ENCODE assay signal across 21 cellular contexts in the genomic region with DNA sequence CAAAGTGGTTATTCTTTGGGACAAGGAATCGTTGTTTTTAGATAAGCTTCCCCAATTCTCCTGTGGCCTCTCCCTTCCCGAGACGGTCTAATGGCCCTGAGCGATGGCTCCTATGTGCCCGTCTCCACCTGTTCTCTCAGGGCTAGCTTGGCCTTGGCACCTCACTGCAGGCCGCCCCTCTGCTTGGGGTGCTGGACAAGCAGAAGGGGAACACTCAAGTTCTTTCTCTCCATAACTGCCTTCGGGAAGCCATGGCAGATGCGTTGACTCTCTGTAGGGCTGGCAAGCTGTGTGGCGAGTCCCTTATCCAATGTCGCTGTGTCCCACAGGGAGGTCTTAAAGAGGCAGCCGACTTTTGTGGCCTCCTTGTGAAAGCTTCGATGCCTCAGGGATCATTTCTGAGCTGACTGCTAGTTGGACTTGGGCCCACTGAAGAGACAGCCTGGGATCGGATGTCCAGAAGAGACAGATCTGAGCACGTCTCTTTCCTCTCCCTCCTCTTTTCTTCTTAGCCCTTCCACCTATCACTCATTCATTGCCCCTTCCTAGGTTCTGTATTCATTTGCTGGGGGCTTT.
"Had no signal": no experiment of that assay in that cellular context is flagged by ENCODE, and none has a peak within 500 bp of the region (broad histone marks: within the 10 kb centered on the region; RNA-seq: fewer than 3 reads in every experiment).

No MANE protein-coding gene starts in this region.

- H3K27me3 Mint-ChIP-seq: activated CD4-positive, alpha-beta T cell treated with anti-CD3 and anti-CD28 coated beads, Interleukin-2, amount 10 ng/mL, durations not matched to agents 7 days and 5 days; activated CD8-positive, alpha-beta T cell treated with anti-CD3 and anti-CD28 coated beads for 36 hours; activated naive CD4-positive, alpha-beta T cell treated with anti-CD3 and anti-CD28 coated beads, Interleukin-2, amount 50 U/mL, for 24 hours; naive thymus-derived CD8-positive, alpha-beta T cell; progenitor cell of endocrine pancreas; stimulated activated naive CD8-positive, alpha-beta T cell treated with anti-CD3 and anti-CD28 coated beads, Interleukin-15, Interleukin-2, amounts not matched to agents 100 ng/mL and 50 ng/mL, for 24 hours had no signal

- H3K36me3 ChIP-seq: brain microvascular endothelial cell, esophagus muscularis mucosa, left lung, tibial artery had no signal

- DNase-seq: activated CD4-positive, alpha-beta T cell treated with anti-CD3 and anti-CD28 coated beads, Interleukin-2, amount 10 ng/mL, durations not matched to agents 7 days and 5 days; activated CD4-positive, CD25-positive, alpha-beta regulatory T cell treated with anti-CD3 and anti-CD28 coated beads, Interleukin-2, amount 50 U/mL, for 72 hours; activated CD8-positive, alpha-beta T cell treated with anti-CD3 and anti-CD28 coated beads for 36 hours; activated gamma-delta T cell; aorta; brain microvascular endothelial cell; central memory CD4-positive, alpha-beta T cell; dorsolateral prefrontal cortex; kidney; left lung; naive thymus-derived CD8-positive, alpha-beta T cell; stimulated activated CD4-positive, alpha-beta T cell treated with anti-CD3 and anti-CD28 coated beads, Interleukin-12 subunit alpha, Interleukin-12 subunit beta, amount 100 ng/mL, for 4 hours; stimulated activated CD4-positive, alpha-beta T cell treated with anti-CD3 and anti-CD28 coated beads, Interleukin-4, amount 100 ng/mL, for 4 hours; tibial artery had no signal

- ATAC-seq: activated CD8-positive, alpha-beta T cell treated with anti-CD3 and anti-CD28 coated beads for 36 hours; left lung; naive thymus-derived CD8-positive, alpha-beta T cell had no signal

- H3K4me3 ChIP-seq: dorsolateral prefrontal cortex, esophagus muscularis mucosa, left lung, tibial artery had no signal

- H3K4me3 Mint-ChIP-seq: activated CD4-positive, alpha-beta T cell treated with anti-CD3 and anti-CD28 coated beads, Interleukin-2, amount 10 ng/mL, durations not matched to agents 7 days and 5 days; activated CD8-positive, alpha-beta T cell treated with anti-CD3 and anti-CD28 coated beads for 36 hours; activated naive CD4-positive, alpha-beta T cell treated with anti-CD3 and anti-CD28 coated beads, Interleukin-2, amount 50 U/mL, for 24 hours; activated T-helper 1 cell treated with anti-CD3 and anti-CD28 coated beads, Interleukin-12 subunit alpha, Interleukin-12 subunit beta, Interleukin-2, Interleukin-4 antibody, amounts not matched to agents 30 ng/mL and 10 ng/mL and 1 ng/mL, durations not matched to agents 14 hours and 24 hours and 36 hours; stimulated activated naive CD8-positive, alpha-beta T cell treated with anti-CD3 and anti-CD28 coated beads, Interleukin-15, Interleukin-2, amounts not matched to agents 100 ng/mL and 50 ng/mL, for 24 hours; T-helper 2 cell treated with Interferon-gamma antibody and Interleukin-4, amounts not matched to agents 5 μg/mL and 100 μg/mL, for 36 hours had no signal

- H3K9me3 Mint-ChIP-seq: activated CD4-positive, alpha-beta T cell treated with anti-CD3 and anti-CD28 coated beads, Interleukin-2, amount 10 ng/mL, durations not matched to agents 7 days and 5 days; activated CD8-positive, alpha-beta T cell treated with anti-CD3 and anti-CD28 coated beads for 36 hours; activated naive CD4-positive, alpha-beta T cell treated with anti-CD3 and anti-CD28 coated beads, Interleukin-2, amount 50 U/mL, for 24 hours; activated T-helper 1 cell treated with anti-CD3 and anti-CD28 coated beads, Interleukin-12 subunit alpha, Interleukin-12 subunit beta, Interleukin-2, Interleukin-4 antibody, amounts not matched to agents 30 ng/mL and 10 ng/mL and 1 ng/mL, durations not matched to agents 14 hours and 24 hours and 36 hours; naive thymus-derived CD8-positive, alpha-beta T cell; stimulated activated naive CD8-positive, alpha-beta T cell treated with anti-CD3 and anti-CD28 coated beads, Interleukin-15, Interleukin-2, amounts not matched to agents 100 ng/mL and 50 ng/mL, for 24 hours; T-helper 2 cell treated with Interferon-gamma antibody and Interleukin-4, amounts not matched to agents 5 μg/mL and 100 μg/mL, for 36 hours had no signal

- H3K36me3 Mint-ChIP-seq: activated naive CD4-positive, alpha-beta T cell treated with anti-CD3 and anti-CD28 coated beads, Interleukin-2, amount 50 U/mL, for 24 hours; naive thymus-derived CD8-positive, alpha-beta T cell had no signal

- H3K27ac Mint-ChIP-seq: activated CD4-positive, alpha-beta T cell treated with anti-CD3 and anti-CD28 coated beads, Interleukin-2, amount 10 ng/mL, durations not matched to agents 7 days and 5 days; activated CD8-positive, alpha-beta T cell treated with anti-CD3 and anti-CD28 coated beads for 36 hours; activated naive CD4-positive, alpha-beta T cell treated with anti-CD3 and anti-CD28 coated beads, Interleukin-2, amount 50 U/mL, for 24 hours; activated T-helper 1 cell treated with anti-CD3 and anti-CD28 coated beads, Interleukin-12 subunit alpha, Interleukin-12 subunit beta, Interleukin-2, Interleukin-4 antibody, amounts not matched to agents 30 ng/mL and 10 ng/mL and 1 ng/mL, durations not matched to agents 14 hours and 24 hours and 36 hours; stimulated activated naive CD8-positive, alpha-beta T cell treated with anti-CD3 and anti-CD28 coated beads, Interleukin-15, Interleukin-2, amounts not matched to agents 100 ng/mL and 50 ng/mL, for 24 hours; T-helper 2 cell treated with Interferon-gamma antibody and Interleukin-4, amounts not matched to agents 5 μg/mL and 100 μg/mL, for 36 hours had no signal

- H3K27me3 ChIP-seq: brain microvascular endothelial cell, dorsolateral prefrontal cortex, esophagus muscularis mucosa, left lung, tibial artery had no signal

- H3K27ac ChIP-seq: brain microvascular endothelial cell, dorsolateral prefrontal cortex, left lung, VCaP had no signal

- H3K9me3 ChIP-seq: esophagus muscularis mucosa, left lung, tibial artery had no signal
